8 cellular contexts compared by ENCODE assay signal in the genomic region with DNA sequence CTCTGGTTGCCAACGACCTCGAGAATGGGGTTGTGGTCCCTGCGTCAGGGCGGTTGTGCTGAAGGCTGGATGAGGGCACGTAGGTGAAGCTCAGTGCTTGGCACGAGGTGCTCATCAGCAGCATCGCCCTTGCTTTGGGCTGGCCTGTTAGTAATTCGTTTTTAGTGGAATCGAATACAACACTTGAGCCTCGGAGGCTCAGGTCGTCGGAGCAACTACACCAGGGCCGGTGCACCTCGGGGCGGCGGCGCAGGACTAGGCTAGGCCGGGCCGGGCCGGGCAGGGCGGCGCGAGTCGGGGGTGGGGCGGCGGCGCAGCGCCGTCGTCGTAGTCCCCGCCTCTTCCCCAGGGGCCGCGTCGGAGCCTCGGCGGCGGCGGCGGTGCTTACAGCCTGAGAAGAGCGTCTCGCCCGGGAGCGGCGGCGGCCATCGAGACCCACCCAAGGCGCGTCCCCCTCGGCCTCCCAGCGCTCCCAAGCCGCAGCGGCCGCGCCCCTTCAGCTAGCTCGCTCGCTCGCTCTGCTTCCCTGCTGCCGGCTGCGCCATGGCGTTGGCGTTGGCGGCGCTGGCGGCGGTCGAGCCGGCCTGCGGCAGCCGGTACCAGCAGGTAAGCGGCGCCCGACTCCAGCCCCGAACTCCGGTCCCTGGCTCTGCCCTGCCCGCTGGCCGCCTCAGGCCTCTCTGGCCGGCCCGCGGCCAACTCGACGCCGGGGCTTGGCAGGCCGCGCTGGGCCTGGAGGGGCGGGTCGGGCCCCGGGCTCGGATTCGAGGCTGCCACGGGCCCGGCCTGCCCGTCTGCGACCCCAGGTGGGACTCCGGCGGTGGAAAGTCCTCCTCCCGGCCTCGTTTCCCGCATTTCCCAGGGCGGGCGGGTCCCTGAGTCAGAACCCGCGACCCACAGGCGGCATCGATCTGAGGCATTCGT. TPM values are rescaled to one million over a fixed set of nuclear protein-coding genes. Genes with fewer than 3 reads are reported as not detected.
DNase-seq lines count a peak whose midpoint lies in the region; ATAC-seq and TF ChIP-seq lines count a peak whose summit lies in the region.

TSS of gene NDFIP1 (plus strand) at position 348 of the 924 bp plus-strand sequence. CDS start at position 544, 196 bp downstream.

- peak within 1 kb of the TSS; percentile 91 for H3K9ac ChIP-seq in NT2/D1 (ENCODE audit: insufficient read length, low read depth)

- ATAC-seq in CD4-positive, alpha-beta T cell (ENCODE audit: poor library complexity) = peak; percentile 70
- ATAC-seq in GM19395 (IDR thresholded peaks at IDR 0.05; ENCODE audit: unreplicated experiment) = peak; percentile 89
- ATAC-seq in HG03521 (IDR thresholded peaks at IDR 0.05; ENCODE audit: unreplicated experiment) = peak; percentile 94

- H3K27me3 Mint-ChIP-seq in CD4-positive, alpha-beta T cell = no peaks in the 10 kb centered on the region
- no peaks in the 10 kb centered on the region for H3K27me3 Mint-ChIP-seq in endothelial cell (ENCODE audit: unreplicated experiment)

- CTCF ChIA-PET in CD4-positive, alpha-beta T cell (lab: Charles Lee) = interaction anchor here (0.5 to 3.2 kb wide), 9 partner anchors 13 to 139 kb away, joined by 3 to 13 read pairs (median 3); partner anchors contain the start of genes GNPDA1 and RNF14

- intact Hi-C loops in CD4-positive, alpha-beta T cell (cut with DNase I, micrococcal nuclease) = loop anchor here (1.0 to 5.0 kb wide), 4 partner anchors 13 to 94 kb away; no protein-coding TSS in a partner anchor

- no peaks in the 10 kb centered on the region for H3K9me3 Mint-ChIP-seq in CD4-positive, alpha-beta T cell
- no peaks in the 10 kb centered on the region for H3K9me3 Mint-ChIP-seq in endothelial cell (ENCODE audit: unreplicated experiment)

- TF ChIP-seq CTCF in CD4-positive, alpha-beta T cell (IDR thresholded peaks at IDR 0.05) = no peak
- no peak for TF ChIP-seq CTCF in endothelial cell (IDR thresholded peaks at IDR 0.05; ENCODE audit: unreplicated experiment)

- H3K27me3 ChIP-seq in CD4-positive, alpha-beta T cell (ENCODE audit: control insufficient read depth, insufficient read depth, low read length) = no peaks in the 10 kb centered on the region
- H3K27me3 ChIP-seq in NT2/D1 (ENCODE audit: insufficient read depth, insufficient read length) = peaks cover 23% of the 10 kb centered on the region

- H3K27ac ChIP-seq in CD4-positive, alpha-beta T cell (ENCODE audit: low read depth, low read length) = peak within 1 kb of the TSS; percentile 99

- peaks cover 79% of the 10 kb centered on the region for H3K4me1 Mint-ChIP-seq in CD4-positive, alpha-beta T cell (ENCODE audit: low read depth)
- H3K4me1 Mint-ChIP-seq in endothelial cell (ENCODE audit: unreplicated experiment) = peaks cover 14% of the 10 kb centered on the region

- H3K4me3 Mint-ChIP-seq in CD4-positive, alpha-beta T cell = peak within 1 kb of the TSS; percentile 95
- peak within 1 kb of the TSS; percentile 94 for H3K4me3 Mint-ChIP-seq in endothelial cell (ENCODE audit: unreplicated experiment)

- peaks cover 46% of the 10 kb centered on the region for H3K36me3 Mint-ChIP-seq in CD4-positive, alpha-beta T cell (ENCODE audit: low read depth)
- peaks cover 3% of the 10 kb centered on the region for H3K36me3 Mint-ChIP-seq in endothelial cell (ENCODE audit: low read depth, unreplicated experiment)

- POLR2A ChIA-PET in CD4-positive, alpha-beta T cell (lab: Charles Lee) = interaction anchor here (0.7 to 7.5 kb wide), 31 partner anchors 9 to 472 kb away, joined by 3 to 197 read pairs (median 6); partner anchors contain the start of genes DELE1, GNPDA1, HDAC3 and RELL2

- peak; percentile 72 to 88 (median 82) for DNase-seq in CD4-positive, alpha-beta T cell
- peak; percentile 56 for DNase-seq in NT2/D1 (ENCODE audit: low read depth, low spot score)
- DNase-seq in activated CD8-positive, alpha-beta memory T cell treated with anti-CD3 and anti-CD28 coated beads, Interleukin-2, amount 50 U/mL, for 24 hours (ENCODE audit: extremely low read depth) = peak; percentile 53
- peak; percentile 85 for DNase-seq in endothelial cell (ENCODE audit: low spot score)
- DNase-seq in midbrain (lab: John Stamatoyannopoulos, UW) = peak; percentile 80
- DNase-seq in stimulated activated CD8-positive, alpha-beta memory T cell treated with anti-CD3 and anti-CD28 coated beads, Interleukin-15, amount 100 ng/mL, for 48 hours (ENCODE audit: low read depth in 2 of 2) = peak; percentile 80

- H3K4me1 ChIP-seq in NT2/D1 (ENCODE audit: insufficient read depth, insufficient read length) = no peaks in the 10 kb centered on the region

- H3K4me3 ChIP-seq in NT2/D1 (ENCODE audit: insufficient read length, low read depth) = peak within 1 kb of the TSS; percentile 75

- H3K27ac Mint-ChIP-seq in CD4-positive, alpha-beta T cell = peak within 1 kb of the TSS; percentile 98
- peak within 1 kb of the TSS; percentile 74 for H3K27ac Mint-ChIP-seq in endothelial cell (ENCODE audit: unreplicated experiment)

- H3K36me3 ChIP-seq in NT2/D1 (ENCODE audit: insufficient read depth, insufficient read length, low read length) = no peaks in the 10 kb centered on the region

- no peaks in the 10 kb centered on the region for H3K9me3 ChIP-seq in CD4-positive, alpha-beta T cell (ENCODE audit: control insufficient read depth, low read length)
- H3K9me3 ChIP-seq in NT2/D1 (ENCODE audit: insufficient read depth, low read length) = no peaks in the 10 kb centered on the region

RNA-seq across cellular contexts. Expression of gene NDFIP1, which starts in this region (rescaled TPM):
- total RNA-seq in CD4-positive, alpha-beta T cell = 100 to 1,000 TPM; 185 to 192 TPM
- total RNA-seq in endothelial cell (ENCODE audit: unreplicated experiment) = 34.8 TPM

Comparison
In these comparisons a context has a peak if more than half of its experiments do, and no peak if none do; other contexts are left out.
1. Peak in every context shown above with its lines: DNase-seq, ATAC-seq, H3K4me3 ChIP-seq and H3K27ac ChIP-seq.